Comparison of ENCODE assay signal across 8 cellular contexts in the genomic region with DNA sequence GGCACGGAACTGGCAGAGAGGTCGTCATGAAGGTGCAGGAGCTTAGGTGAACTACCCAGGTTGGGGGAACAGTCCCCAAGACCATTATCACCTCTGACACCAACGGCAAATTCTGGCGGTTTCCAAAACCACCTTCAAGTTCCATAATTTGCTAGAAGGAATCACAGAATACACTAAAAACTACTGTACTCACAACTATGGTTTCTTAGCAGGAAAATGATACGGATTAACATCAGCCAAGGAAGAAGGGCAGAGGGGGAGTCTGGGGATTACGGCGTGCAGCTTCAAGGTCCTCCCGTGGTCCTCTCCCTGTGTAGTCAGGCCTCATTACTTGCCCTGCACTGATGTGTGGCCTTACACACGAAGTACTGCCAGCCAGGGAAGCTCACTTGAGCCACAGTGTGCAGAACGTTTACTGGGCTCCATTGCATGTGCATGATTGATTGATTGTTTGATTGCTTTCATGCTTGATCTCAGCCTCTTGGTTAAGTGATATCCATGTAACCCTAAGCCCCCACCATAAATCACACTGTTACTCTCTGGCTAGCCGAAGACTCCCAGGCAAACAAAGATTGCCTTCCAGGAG. TPM values are rescaled to one million over a fixed set of nuclear protein-coding genes. Genes with fewer than 3 reads are reported as not detected.
A peak's percentile ranks its signal among the peaks of the same experiment; 100 is the strongest.
DNase-seq lines count a peak whose midpoint lies in the region; ATAC-seq, FAIRE-seq and TF ChIP-seq lines count a peak whose summit lies in the region.

No MANE protein-coding gene starts in this region.

- no peaks in the 10 kb centered on the region for H4K20me1 ChIP-seq in endothelial cell of umbilical vein (replicated peaks; ENCODE audit: control insufficient read depth, extremely low read depth, insufficient read depth, low read length)

- H3K4me1 ChIP-seq in Peyer's patch = peaks cover 0 to 13% (median 4%) of the 10 kb centered on the region in 4 donors
- H3K4me1 ChIP-seq in endothelial cell of umbilical vein (ENCODE audit: control insufficient read depth, extremely low read depth, insufficient read depth, low read length) = peaks cover 5% of the 10 kb centered on the region

- H3K9me1 ChIP-seq in endothelial cell of umbilical vein (replicated peaks; ENCODE audit: control insufficient read depth, extremely low read depth, insufficient read depth, low read length) = no peaks in the 10 kb centered on the region

- no peaks in the 10 kb centered on the region for H3K27me3 ChIP-seq in Peyer's patch
- H3K27me3 ChIP-seq in endothelial cell of umbilical vein (ENCODE audit: control insufficient read depth in 2 of 2, insufficient read depth in 2 of 2, low read length in 2 of 2) = no peaks in the 10 kb centered on the region

- H3K27ac ChIP-seq in Peyer's patch (peak overlapping the region in 1 of 4 donors; percentile 57), endothelial cell of umbilical vein (ENCODE audit: insufficient read depth, low read depth, low read length) (no peak overlapping the region)

- peak overlapping the region; percentile 21 for H2AFZ ChIP-seq in endothelial cell of umbilical vein (ENCODE audit: low read depth, low read length)

- intact Hi-C loops in endothelial cell of umbilical vein (cut with micrococcal nuclease) = loop anchor here (1.0 to 5.0 kb wide), 3 partner anchors 31 to 992 kb away; no protein-coding TSS in a partner anchor

- peaks cover 32% of the 10 kb centered on the region for H3K79me2 ChIP-seq in endothelial cell of umbilical vein (ENCODE audit: control insufficient read depth, insufficient read depth, low read length)

- FAIRE-seq in endothelial cell of umbilical vein (lab: Jason Lieb, UNC) = no peak

- H3K4me3 ChIP-seq in GM12865 (ENCODE audit: low read depth, low read length) = peak overlapping the region; percentile 61; the same call in 1 of the 2 replicates
- peak overlapping the region; percentile 80 to 97 (median 90) for H3K4me3 ChIP-seq in Peyer's patch
- no peak overlapping the region for H3K4me3 ChIP-seq in endothelial cell of umbilical vein (replicated peaks in 1 of 3; ENCODE audit: insufficient read depth in 1 of 3, low read depth in 1 of 3, low read length in 3 of 3)
- peak overlapping the region; percentile 48 for H3K4me3 ChIP-seq in retinal pigment epithelial cell (ENCODE audit: low read length)

- no peak for DNase-seq in GM12865 (ENCODE audit: low read depth)
- DNase-seq in Peyer's patch = no peak
- no peak for DNase-seq in endothelial cell of umbilical vein (ENCODE audit: low read depth, low spot score)
- DNase-seq in retinal pigment epithelial cell (ENCODE audit: low read depth) = no peak
- DNase-seq in HT-29 (ENCODE audit: low spot score) = no peak
- DNase-seq in OCI-M1 (lab: John Stamatoyannopoulos, UW) = no peak

- ATAC-seq in HG02981 (IDR thresholded peaks at IDR 0.05; ENCODE audit: unreplicated experiment) (no peak), HG02588 (IDR thresholded peaks at IDR 0.05; ENCODE audit: unreplicated experiment) (no peak)

- TF ChIP-seq CTCF in GM12865 (IDR thresholded peaks at IDR 0.05; ENCODE audit: insufficient read depth, low read depth, low read length, missing control alignments) (no peak), Peyer's patch (IDR thresholded peaks at IDR 0.05) (no peak), endothelial cell of umbilical vein (IDR thresholded peaks at IDR 0.05; ENCODE audit: extremely low read depth in 1 of 2, insufficient read depth in 1 of 2, low read depth in 1 of 2, low read length in 2 of 2) (no peak), retinal pigment epithelial cell (conservative IDR thresholded peaks at IDR 0.05; ENCODE audit: low read depth, low read length) (no peak)

- no TSS peak for BruUV-seq in endothelial cell of umbilical vein (replicated peaks; lab: Mats Ljungman, UMichigan)

- TF ChIP-seq POLR2A in Peyer's patch (IDR thresholded peaks at IDR 0.05) (no peak), endothelial cell of umbilical vein (IDR thresholded peaks at IDR 0.05; ENCODE audit: low read depth, low read length) (no peak)

- CTCF ChIA-PET in endothelial cell of umbilical vein (lab: Charles Lee) = interaction anchor here (0.7 kb wide), 1 partner anchor 13 kb away, joined by 3 read pairs; no protein-coding TSS in a partner anchor

- H3K9ac ChIP-seq in endothelial cell of umbilical vein (replicated peaks; ENCODE audit: extremely low read depth, insufficient read depth, low read length) = no peak overlapping the region

- no peaks in the 10 kb centered on the region for H3K9me3 ChIP-seq in Peyer's patch
- no peaks in the 10 kb centered on the region for H3K9me3 ChIP-seq in endothelial cell of umbilical vein (replicated peaks; ENCODE audit: control insufficient read depth, insufficient read depth, low read length)

- H3K36me3 ChIP-seq in Peyer's patch (no peaks in the 10 kb centered on the region), endothelial cell of umbilical vein (ENCODE audit: control insufficient read depth in 2 of 2, extremely low read depth in 1 of 2, insufficient read depth in 2 of 2, low read length in 2 of 2) (no peaks in the 10 kb centered on the region)

- peak overlapping the region; percentile 89 for H3K4me2 ChIP-seq in endothelial cell of umbilical vein (ENCODE audit: insufficient read depth, low read length)

- POLR2A ChIA-PET in endothelial cell of umbilical vein (lab: Charles Lee) = no interaction called here

- dilution Hi-C loops in endothelial cell of umbilical vein (cut with MboI; ENCODE audit: extremely low pct_ligation_motif_present, low sequenced_read_pairs) = no loop called here

TF ChIP-seq in endothelial cell of umbilical vein, 7 proteins besides CTCF, POLR2A, EP300 and RAD21:
- TF ChIP-seq, protein P1, sequence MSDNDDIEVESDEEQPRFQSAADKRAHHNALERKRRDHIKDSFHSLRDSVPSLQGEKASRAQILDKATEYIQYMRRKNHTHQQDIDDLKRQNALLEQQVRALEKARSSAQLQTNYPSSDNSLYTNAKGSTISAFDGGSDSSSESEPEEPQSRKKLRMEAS (IDR thresholded peaks at IDR 0.05; ENCODE audit: insufficient read depth, insufficient read length) = no peak
- TF ChIP-seq MYC (IDR thresholded peaks at IDR 0.05; ENCODE audit: low read depth, low read length) (no peak), FOS (IDR thresholded peaks at IDR 0.05; ENCODE audit: borderline replicate concordance, insufficient read depth, low read length) (no peak), JUN (IDR thresholded peaks at IDR 0.05; ENCODE audit: borderline replicate concordance, insufficient read depth, insufficient read length, low read depth) (no peak), POLR2AphosphoS5 (IDR thresholded peaks at IDR 0.05; ENCODE audit: insufficient read depth, low read depth, low read length) (no peak), EZH2 (IDR thresholded peaks at IDR 0.05; ENCODE audit: borderline replicate concordance, low read depth, low read length, severe bottlenecking) (no peak), GATA2 (IDR thresholded peaks at IDR 0.05; ENCODE audit: insufficient read depth, insufficient read length, low read depth, low read length) (no peak)

RNA-seq across cellular contexts. Expression of a gene that starts 0.8 kb away (rescaled TPM):
- 100 to 1,000 TPM in 1 of 4 donors, 1 to 10 TPM in 3; 5.3 to 115 (median 9.0) TPM for total RNA-seq in Peyer's patch
- total RNA-seq in endothelial cell of umbilical vein = 30.7 and 32.6 TPM in 2 replicates
- 24.2 and 26.2 TPM in 2 replicates for polyA plus RNA-seq in endothelial cell of umbilical vein
- 23.2 and 23.6 TPM in 2 replicates for polyA plus RNA-seq in endothelial cell of umbilical vein (2011; cell fraction: cytosol; rRNA removed)
- 45.4 and 65.4 TPM in 2 replicates for polyA plus RNA-seq in endothelial cell of umbilical vein (2011; cell fraction: nucleus; rRNA removed)
- 33.7 and 36.7 TPM in 2 replicates for polyA plus RNA-seq in endothelial cell of umbilical vein (2012)
- polyA minus RNA-seq in endothelial cell of umbilical vein = 25.8 and 28.8 TPM in 2 replicates
- 7.0 TPM for polyA minus RNA-seq in endothelial cell of umbilical vein (2011; cell fraction: cytosol; rRNA and poly(A)+ RNA removed)
- 8.8 and 14.8 TPM in 2 replicates for polyA minus RNA-seq in endothelial cell of umbilical vein (2011; cell fraction: nucleus; rRNA and poly(A)+ RNA removed)
- 5.5 and 5.8 TPM in 2 replicates for total RNA-seq in HT-29 (2014; rRNA removed; shearing (Covaris generic))

RNA-seq across cellular contexts. Expression of a gene that starts 32.0 kb away (rescaled TPM):
- total RNA-seq in Peyer's patch = 100 to 1,000 TPM in 2 of 4 donors, 10 to 100 TPM in 2; 48.4 to 154 (median 114) TPM
- total RNA-seq in endothelial cell of umbilical vein = 1,205 and 1,212 TPM in 2 replicates
- 986 and 1,075 TPM in 2 replicates for polyA plus RNA-seq in endothelial cell of umbilical vein
- 1,906 and 2,063 TPM in 2 replicates for polyA plus RNA-seq in endothelial cell of umbilical vein (2011; cell fraction: cytosol; rRNA removed)
- polyA plus RNA-seq in endothelial cell of umbilical vein (2011; cell fraction: nucleus; rRNA removed) = 895 and 1,087 TPM in 2 replicates
- polyA plus RNA-seq in endothelial cell of umbilical vein (2012) = 1,409 and 2,015 TPM in 2 replicates
- 908 and 983 TPM in 2 replicates for polyA minus RNA-seq in endothelial cell of umbilical vein
- 640 TPM for polyA minus RNA-seq in endothelial cell of umbilical vein (2011; cell fraction: cytosol; rRNA and poly(A)+ RNA removed)
- polyA minus RNA-seq in endothelial cell of umbilical vein (2011; cell fraction: nucleus; rRNA and poly(A)+ RNA removed) = 117 and 169 TPM in 2 replicates
- total RNA-seq in HT-29 (2014; rRNA removed; shearing (Covaris generic)) = 1,255 and 1,381 TPM in 2 replicates

Comparison
In these comparisons a context has a peak if more than half of its experiments do, and no peak if none do; other contexts are left out.
1. H3K4me3 ChIP-seq: peak in GM12865 (single experiment), Peyer's patch (4 of 4) and retinal pigment epithelial cell (single experiment); none in endothelial cell of umbilical vein (0 of 3).